Comparison of ENCODE assay signal across 2 cellular contexts in genomic region chr6:8814440-8815000, GRCh38.
TF ChIP-seq lines count a peak whose summit lies in the region.

No MANE protein-coding gene starts in this region.

TF ChIP-seq in HepG2, 621 proteins besides CTCF, POLR2A, EP300 and RAD21 (continued from another document):
- TF ChIP-seq PRDM4 (CRISPR knock-in tag; IDR thresholded peaks at IDR 0.05; ENCODE audit: borderline replicate concordance) = no peak
TF ChIP-seq in HepG2: peak in this region for 2.

TF ChIP-seq in WTC11, 78 proteins besides CTCF, POLR2A, EP300 and RAD21 (continued from another document):
- peak; percentile 40; the same call in 1 of the 2 replicates for TF ChIP-seq USF1 (CRISPR knock-in tag; IDR thresholded peaks at IDR 0.05)
- TF ChIP-seq ZNF416 (CRISPR knock-in tag; IDR thresholded peaks at IDR 0.05) = no peak
- no peak for TF ChIP-seq GABPB1 (CRISPR knock-in tag; IDR thresholded peaks at IDR 0.05)
- no peak for TF ChIP-seq JUN (CRISPR knock-in tag; IDR thresholded peaks at IDR 0.05)
- TF ChIP-seq FOXP1 (CRISPR knock-in tag; IDR thresholded peaks at IDR 0.05; ENCODE audit: borderline replicate concordance) = no peak
- no peak for TF ChIP-seq HMGXB4 (CRISPR knock-in tag; IDR thresholded peaks at IDR 0.05)
- TF ChIP-seq ESRRA (CRISPR knock-in tag; IDR thresholded peaks at IDR 0.05; ENCODE audit: borderline replicate concordance) = no peak
- TF ChIP-seq MYBL2 (CRISPR knock-in tag; IDR thresholded peaks at IDR 0.05) = no peak
- no peak for TF ChIP-seq KAT7 (CRISPR knock-in tag; IDR thresholded peaks at IDR 0.05; ENCODE audit: borderline replicate concordance)
- TF ChIP-seq TEAD1 (CRISPR knock-in tag; IDR thresholded peaks at IDR 0.05) = no peak
- TF ChIP-seq MAX (CRISPR knock-in tag; IDR thresholded peaks at IDR 0.05) = no peak
